ENCODE assay signal across 8 cellular contexts in the genomic region with DNA sequence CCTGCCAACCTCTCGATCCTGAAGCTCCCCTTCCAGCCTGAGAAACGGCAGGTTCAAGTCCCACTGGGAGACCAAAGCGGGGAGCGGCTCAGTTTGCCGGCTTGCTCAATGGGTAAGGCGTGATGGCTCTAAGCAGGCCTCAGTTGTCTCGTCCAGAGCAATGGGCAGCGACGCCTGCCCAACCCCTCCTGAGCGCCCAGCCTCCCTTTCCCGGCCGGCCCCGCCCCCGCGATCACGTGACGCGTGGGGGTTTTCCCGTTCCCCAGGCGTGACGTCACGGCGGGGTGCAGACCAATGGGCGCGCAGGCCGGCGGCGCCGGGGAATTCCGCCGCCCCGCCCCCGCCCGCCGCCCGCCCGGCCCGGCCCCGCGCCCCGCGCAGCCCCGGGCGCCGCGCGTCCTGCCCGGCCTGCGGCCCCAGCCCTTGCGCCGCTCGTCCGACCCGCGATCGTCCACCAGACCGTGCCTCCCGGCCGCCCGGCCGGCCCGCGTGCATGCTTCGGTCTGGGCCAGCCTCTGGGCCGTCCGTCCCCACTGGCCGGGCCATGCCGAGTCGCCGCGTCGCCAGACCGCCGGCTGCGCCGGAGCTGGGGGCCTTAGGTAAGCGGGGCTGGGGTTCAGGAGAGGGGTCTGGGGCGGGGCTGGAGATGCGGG. TPM values are rescaled to one million over a fixed set of nuclear protein-coding genes. Genes with fewer than 3 reads are reported as not detected.
DNase-seq lines count a peak whose midpoint lies in the region; ATAC-seq and TF ChIP-seq lines count a peak whose summit lies in the region.

A gene with protein sequence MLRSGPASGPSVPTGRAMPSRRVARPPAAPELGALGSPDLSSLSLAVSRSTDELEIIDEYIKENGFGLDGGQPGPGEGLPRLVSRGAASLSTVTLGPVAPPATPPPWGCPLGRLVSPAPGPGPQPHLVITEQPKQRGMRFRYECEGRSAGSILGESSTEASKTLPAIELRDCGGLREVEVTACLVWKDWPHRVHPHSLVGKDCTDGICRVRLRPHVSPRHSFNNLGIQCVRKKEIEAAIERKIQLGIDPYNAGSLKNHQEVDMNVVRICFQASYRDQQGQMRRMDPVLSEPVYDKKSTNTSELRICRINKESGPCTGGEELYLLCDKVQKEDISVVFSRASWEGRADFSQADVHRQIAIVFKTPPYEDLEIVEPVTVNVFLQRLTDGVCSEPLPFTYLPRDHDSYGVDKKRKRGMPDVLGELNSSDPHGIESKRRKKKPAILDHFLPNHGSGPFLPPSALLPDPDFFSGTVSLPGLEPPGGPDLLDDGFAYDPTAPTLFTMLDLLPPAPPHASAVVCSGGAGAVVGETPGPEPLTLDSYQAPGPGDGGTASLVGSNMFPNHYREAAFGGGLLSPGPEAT (plus strand): TSS at position 378 of the 653 bp plus-strand sequence. CDS start 116 bp downstream, at position 494.

- H3K4me1 Mint-ChIP-seq in activated CD8-positive, alpha-beta T cell treated with anti-CD3 and anti-CD28 coated beads for 36 hours (ENCODE audit: low read depth): peaks cover 18% of the 10 kb centered on the region

- peaks cover 10% of the 10 kb centered on the region; the same call in 1 of the 2 replicates for H3K36me3 ChIP-seq in BLaER1
- peaks cover 10% of the 10 kb centered on the region for H3K36me3 ChIP-seq in lower lobe of right lung

- peaks cover 8% of the 10 kb centered on the region; the same call in 1 of the 2 replicates for H4K20me1 ChIP-seq in BLaER1

- H3K4me1 ChIP-seq in BLaER1: peaks cover 15% of the 10 kb centered on the region
- peaks cover 13% of the 10 kb centered on the region for H3K4me1 ChIP-seq in lower lobe of right lung

- ATAC-seq in GM19324 (IDR thresholded peaks at IDR 0.05; ENCODE audit: low FRiP score, unreplicated experiment): peak; percentile 73
- ATAC-seq in HG03460 (IDR thresholded peaks at IDR 0.05; ENCODE audit: unreplicated experiment): peak; percentile 43
- peak; percentile 40 for ATAC-seq in activated CD8-positive, alpha-beta T cell treated with anti-CD3 and anti-CD28 coated beads for 36 hours
- peak; percentile 77 to 79 for ATAC-seq in lower lobe of right lung

- peak within 1 kb of the TSS; percentile 82 for H3K9ac ChIP-seq in BLaER1

- POLR2A ChIA-PET in activated CD8-positive, alpha-beta T cell treated with anti-CD3 and anti-CD28 coated beads for 36 hours (lab: Charles Lee): interaction anchor here (0.6 to 2.2 kb wide), 13 partner anchors 12 to 252 kb away, joined by 3 to 7 read pairs (median 3); a partner anchor contains a TSS

- no peak for TF ChIP-seq CTCF in activated CD8-positive, alpha-beta T cell treated with anti-CD3 and anti-CD28 coated beads for 36 hours (IDR thresholded peaks at IDR 0.05)
- no peak for TF ChIP-seq CTCF in lower lobe of right lung (IDR thresholded peaks at IDR 0.05)

- DNase-seq in NCI-H748 (lab: John Stamatoyannopoulos, UW; ENCODE audit: unreplicated experiment) (peak; percentile 94), ecto neural progenitor cell (ENCODE audit: low spot score) (peak; percentile 96), lower lobe of right lung (peak; percentile 95)
- DNase-seq in activated CD8-positive, alpha-beta T cell treated with anti-CD3 and anti-CD28 coated beads for 36 hours: peak; percentile 94
- DNase-seq in stimulated activated CD4-positive, alpha-beta T cell treated with anti-CD3 and anti-CD28 coated beads, Interleukin-4, amount 100 ng/mL, for 48 hours (ENCODE audit: low read depth in 2 of 2): peak; percentile 93 to 98

- H3K9me3 ChIP-seq in BLaER1: no peaks in the 10 kb centered on the region
- H3K9me3 ChIP-seq in lower lobe of right lung: no peaks in the 10 kb centered on the region

- intact Hi-C loops in activated CD8-positive, alpha-beta T cell treated with anti-CD3 and anti-CD28 coated beads for 36 hours (cut with micrococcal nuclease): no loop called here
- intact Hi-C loops in lower lobe of right lung (cut with DNase I): no loop called here

- H3K4me3 Mint-ChIP-seq in activated CD8-positive, alpha-beta T cell treated with anti-CD3 and anti-CD28 coated beads for 36 hours: peak within 1 kb of the TSS; percentile 91

- H3K9me3 Mint-ChIP-seq in activated CD8-positive, alpha-beta T cell treated with anti-CD3 and anti-CD28 coated beads for 36 hours: no peaks in the 10 kb centered on the region

- CTCF ChIA-PET in activated CD8-positive, alpha-beta T cell treated with anti-CD3 and anti-CD28 coated beads for 36 hours (lab: Charles Lee): interaction anchor here (1.0 to 1.4 kb wide), 3 partner anchors 12 to 56 kb away, joined by 3 to 5 read pairs (median 3); no protein-coding TSS in a partner anchor

- H3K4me2 ChIP-seq in BLaER1: peak within 1 kb of the TSS; percentile 87

- H3K27me3 Mint-ChIP-seq in activated CD8-positive, alpha-beta T cell treated with anti-CD3 and anti-CD28 coated beads for 36 hours: no peaks in the 10 kb centered on the region

- H3K27me3 ChIP-seq in BLaER1: no peaks in the 10 kb centered on the region
- no peaks in the 10 kb centered on the region for H3K27me3 ChIP-seq in lower lobe of right lung (ENCODE audit: low read depth)

- peak within 1 kb of the TSS; percentile 87 for H3K27ac ChIP-seq in BLaER1
- peak within 1 kb of the TSS; percentile 93 for H3K27ac ChIP-seq in lower lobe of right lung

- peaks cover 10% of the 10 kb centered on the region for H3K36me3 Mint-ChIP-seq in activated CD8-positive, alpha-beta T cell treated with anti-CD3 and anti-CD28 coated beads for 36 hours (ENCODE audit: low read depth)

- H3K4me3 ChIP-seq in BLaER1 (peak within 1 kb of the TSS; percentile 80), lower lobe of right lung (peak within 1 kb of the TSS; percentile 72)

- peak within 1 kb of the TSS; percentile 98 for H3K27ac Mint-ChIP-seq in activated CD8-positive, alpha-beta T cell treated with anti-CD3 and anti-CD28 coated beads for 36 hours

RNA-seq across cellular contexts. Expression of the gene that starts here (rescaled TPM):
- 10 to 100 TPM; 37.6 to 37.9 TPM for total RNA-seq in activated CD8-positive, alpha-beta T cell treated with anti-CD3 and anti-CD28 coated beads for 36 hours
- total RNA-seq in lower lobe of right lung: 12.2 TPM

Comparison
In these comparisons a context has a peak if more than half of its experiments do, and no peak if none do; other contexts are left out.
1. Peak in every context shown above with its lines: DNase-seq, ATAC-seq, H3K4me3 ChIP-seq and H3K27ac ChIP-seq.